ENCODE assay signal across 14 cellular contexts in genomic region chr13:40648040-40648439, GRCh38. TPM values are rescaled to one million over a fixed set of nuclear protein-coding genes. Genes with fewer than 3 reads are reported as not detected.
DNase-seq lines count a peak whose midpoint lies in the region; ATAC-seq and TF ChIP-seq lines count a peak whose summit lies in the region.
"Had no signal": no experiment of that assay in that cellular context is flagged by ENCODE, and none has a peak within 500 bp of the region (broad histone marks: within the 10 kb centered on the region; RNA-seq: fewer than 3 reads in every experiment).

No MANE protein-coding gene starts in this region.

- POLR2A ChIA-PET in OCI-LY7 (lab: Charles Lee): interaction anchor here (0.5 to 3.2 kb wide), 9 partner anchors 11 to 339 kb away, joined by 3 to 23 read pairs (median 5); no protein-coding TSS in a partner anchor

- H3K9me3 ChIP-seq in OCI-LY7 (ENCODE audit: low read length): no peaks in the 10 kb centered on the region
- no peaks in the 10 kb centered on the region for H3K9me3 ChIP-seq in spleen
- H3K9me3 ChIP-seq in left lung: no peaks in the 10 kb centered on the region
- H3K9me3 ChIP-seq: SJSA1 had no signal

- no peaks in the 10 kb centered on the region for H3K9me2 ChIP-seq in OCI-LY7 (ENCODE audit: insufficient read depth, low read length)

- no peaks in the 10 kb centered on the region for H3K27me3 ChIP-seq in spleen (replicated peaks in 1 of 7)
- no peaks in the 10 kb centered on the region for H3K27me3 ChIP-seq in left lung
- H3K27me3 ChIP-seq: SJSA1 had no signal

- peaks cover 100% of the 10 kb centered on the region for H3K4me1 ChIP-seq in OCI-LY7 (ENCODE audit: insufficient read depth, low read length, poor library complexity, severe bottlenecking)
- H3K4me1 ChIP-seq in spleen: peaks cover 52 to 100% (median 85%) of the 10 kb centered on the region in 6 donors
- H3K4me1 ChIP-seq in left lung: peaks cover 22 to 40% of the 10 kb centered on the region in 2 donors

- WGBS in spleen, 5 donors: 21 to 30% (median 26%) methylated on average over 2 of the region's 2 CpGs

- H3K9me3 Mint-ChIP-seq in activated naive CD4-positive, alpha-beta T cell treated with anti-CD3 and anti-CD28 coated beads, Interleukin-2, amount 50 U/mL, for 24 hours: no peaks in the 10 kb centered on the region
- H3K9me3 Mint-ChIP-seq in activated naive CD8-positive, alpha-beta T cell treated with anti-CD3 and anti-CD28 coated beads for 36 hours: peaks cover 1% of the 10 kb centered on the region

- H3K4me1 Mint-ChIP-seq in activated naive CD4-positive, alpha-beta T cell treated with anti-CD3 and anti-CD28 coated beads, Interleukin-2, amount 50 U/mL, for 24 hours: peaks cover 99% of the 10 kb centered on the region
- peaks cover 94% of the 10 kb centered on the region for H3K4me1 Mint-ChIP-seq in activated naive CD8-positive, alpha-beta T cell treated with anti-CD3 and anti-CD28 coated beads for 36 hours

- peaks cover 22% of the 10 kb centered on the region for H3K36me3 ChIP-seq in OCI-LY7 (ENCODE audit: insufficient read depth, low read length)
- H3K36me3 ChIP-seq in spleen: no peaks in the 10 kb centered on the region
- H3K36me3 ChIP-seq in left lung: no peaks in the 10 kb centered on the region
- H3K36me3 ChIP-seq: SJSA1 had no signal

- H3K4me3 Mint-ChIP-seq in activated naive CD4-positive, alpha-beta T cell treated with anti-CD3 and anti-CD28 coated beads, Interleukin-2, amount 50 U/mL, for 24 hours: peak overlapping the region; percentile 54
- no peak overlapping the region for H3K4me3 Mint-ChIP-seq in activated naive CD8-positive, alpha-beta T cell treated with anti-CD3 and anti-CD28 coated beads for 36 hours

- no peak overlapping the region for H2AFZ ChIP-seq in OCI-LY7 (ENCODE audit: low read length)

- H3K27ac Mint-ChIP-seq in activated naive CD4-positive, alpha-beta T cell treated with anti-CD3 and anti-CD28 coated beads, Interleukin-2, amount 50 U/mL, for 24 hours: peak overlapping the region; percentile 68
- peak overlapping the region; percentile 70 for H3K27ac Mint-ChIP-seq in activated naive CD8-positive, alpha-beta T cell treated with anti-CD3 and anti-CD28 coated beads for 36 hours

- CTCF ChIA-PET in OCI-LY7 (lab: Charles Lee; ENCODE audit: unreplicated experiment): no interaction called here

- intact Hi-C loops in OCI-LY7 (cut with micrococcal nuclease; ENCODE audit: unreplicated experiment) (loop anchor here (2.0 kb wide), 1 partner anchor 15 kb away; no protein-coding TSS in a partner anchor), spleen (cut with DNase I; ENCODE audit: low total_unique reads) (no loop called here), left lung (cut with DNase I) (no loop called here)

- no peaks in the 10 kb centered on the region for H3K27me3 Mint-ChIP-seq in activated naive CD4-positive, alpha-beta T cell treated with anti-CD3 and anti-CD28 coated beads, Interleukin-2, amount 50 U/mL, for 24 hours
- H3K27me3 Mint-ChIP-seq in activated naive CD8-positive, alpha-beta T cell treated with anti-CD3 and anti-CD28 coated beads for 36 hours: no peaks in the 10 kb centered on the region

- peaks cover 24% of the 10 kb centered on the region; the same call in 1 of the 2 replicates for H4K20me1 ChIP-seq in OCI-LY7 (ENCODE audit: insufficient read depth, low read length)

- peaks cover 10% of the 10 kb centered on the region for H3K36me3 Mint-ChIP-seq in activated naive CD4-positive, alpha-beta T cell treated with anti-CD3 and anti-CD28 coated beads, Interleukin-2, amount 50 U/mL, for 24 hours
- peaks cover 48% of the 10 kb centered on the region for H3K36me3 Mint-ChIP-seq in activated naive CD8-positive, alpha-beta T cell treated with anti-CD3 and anti-CD28 coated beads for 36 hours

- H3K4me2 ChIP-seq in OCI-LY7 (ENCODE audit: low read length): peak overlapping the region; percentile 76

- peaks cover 100% of the 10 kb centered on the region for H3K79me2 ChIP-seq in OCI-LY7 (ENCODE audit: insufficient read depth, low read depth, low read length)

- no peak for DNase-seq in activated naive CD4-positive, alpha-beta T cell (lab: John Stamatoyannopoulos, UW)
- DNase-seq in OCI-LY7 (ENCODE audit: low spot score) (no peak), spleen (no peak), left lung (no peak), RKO (ENCODE audit: low spot score) (no peak)
- DNase-seq in activated naive CD8-positive, alpha-beta T cell treated with anti-CD3 and anti-CD28 coated beads for 36 hours: no peak
- DNase-seq: AML-193, aorta, mammary epithelial cell, NCI-H1436 treated with DMSO at 0.1 percent for 48 hours, substantia nigra had no signal

- H3K4me3 ChIP-seq in OCI-LY7 (ENCODE audit: low read depth, low read length, poor library complexity, severe bottlenecking): no peak overlapping the region
- H3K4me3 ChIP-seq in spleen: no peak overlapping the region
- H3K4me3 ChIP-seq in left lung: no peak overlapping the region
- H3K4me3 ChIP-seq: SJSA1 had no signal

- ATAC-seq in left lung: no peak
- ATAC-seq in GM21723 (IDR thresholded peaks at IDR 0.05; ENCODE audit: unreplicated experiment): no peak

- H3K27ac ChIP-seq in OCI-LY7 (ENCODE audit: low read depth, low read length, poor library complexity, severe bottlenecking) (peak overlapping the region; percentile 96), spleen (peak overlapping the region in 5 of 8 donors; percentile 2 to 27 (median 13)), left lung (peak overlapping the region in 1 of 2 donors; percentile 1)
- H3K27ac ChIP-seq: SJSA1 had no signal

- TF ChIP-seq CTCF in OCI-LY7 (conservative IDR thresholded peaks at IDR 0.05; ENCODE audit: low read length): no peak
- no peak for TF ChIP-seq CTCF in spleen (IDR thresholded peaks at IDR 0.05 in 8 of 11, conservative IDR thresholded peaks at IDR 0.05 in 3 of 11)
- no peak for TF ChIP-seq CTCF in left lung (IDR thresholded peaks at IDR 0.05)

- BruUV-seq in OCI-LY7 (replicated peaks; lab: Mats Ljungman, UMichigan): no TSS peak

- no peak for TF ChIP-seq POLR2A in spleen (IDR thresholded peaks at IDR 0.05)

RNA-seq across cellular contexts. Expression of gene FOXO1, which starts 18.4 kb away (rescaled TPM):
- total RNA-seq in OCI-LY7 (2014; rRNA removed; shearing (Covaris generic)): 24.0 and 29.2 TPM in 2 replicates
- total RNA-seq in OCI-LY7 (2022) (42.1 and 46.5 TPM in 2 replicates), spleen (10 to 100 TPM; 39.7 to 58.9 (median 51.2) TPM), left lung (10 to 100 TPM; 19.3 to 24.0 TPM)
- total RNA-seq in activated naive CD8-positive, alpha-beta T cell treated with anti-CD3 and anti-CD28 coated beads for 36 hours: 10 to 100 TPM; 38.4 to 38.7 TPM
- polyA plus RNA-seq in spleen: 10 to 100 TPM in 2 of 3 donors, 1 to 10 TPM in 1; 7.1 to 10.8 (median 10.4) TPM
